Comparison of ENCODE assay signal across 1 cellular context in the genomic region with DNA sequence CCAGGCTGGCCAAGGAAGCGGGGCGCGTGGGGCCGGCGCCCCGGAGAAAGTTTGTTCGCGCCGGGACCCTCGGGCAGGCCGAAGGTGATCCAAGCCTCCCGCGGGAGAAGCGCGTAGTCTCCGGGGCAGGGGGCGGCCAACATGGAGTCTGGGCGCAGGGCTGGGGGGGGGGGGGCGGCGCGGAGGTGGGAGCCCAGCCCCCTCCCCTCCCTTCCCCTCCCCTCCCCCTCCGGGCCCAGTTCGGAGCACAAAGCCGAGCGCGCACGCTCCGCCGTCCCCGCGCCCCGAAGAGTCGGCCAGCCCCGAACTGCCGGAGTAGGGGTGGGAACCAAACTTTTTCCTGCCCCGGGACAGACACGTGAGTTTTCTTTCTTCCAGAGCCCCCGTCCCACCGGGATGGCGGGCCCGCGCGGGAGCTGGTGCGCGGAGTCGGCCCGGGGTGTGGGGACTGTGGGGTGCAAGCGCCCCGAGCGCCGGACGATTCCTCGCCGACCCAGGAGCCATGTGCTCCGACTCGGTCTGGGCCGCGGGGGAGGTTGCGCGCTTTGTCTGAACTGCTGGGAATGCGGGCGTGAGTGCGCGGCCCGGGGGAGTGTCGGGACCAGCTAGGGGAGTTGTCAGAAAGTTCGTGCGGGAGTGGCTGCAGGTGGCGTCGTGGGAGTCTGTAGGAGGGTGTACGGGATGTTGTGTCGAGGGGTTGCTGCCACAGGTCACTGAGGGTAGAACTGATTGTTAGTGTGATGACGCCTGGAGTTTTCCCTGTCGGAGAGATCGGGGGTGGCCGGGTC.
TF ChIP-seq lines count a peak whose summit lies in the region.

No MANE protein-coding gene starts in this region.

TF ChIP-seq in K562, 482 proteins besides CTCF, POLR2A, EP300 and RAD21 (continues in another document):
- TF ChIP-seq NFYB (IDR thresholded peaks at IDR 0.05; ENCODE audit: extremely low read depth, insufficient read length) (no peak), NRF1 (conservative IDR thresholded peaks at IDR 0.05 in 1 of 2, IDR thresholded peaks at IDR 0.05 in 1 of 2) (peak; percentile 48 to 60; a peak in 3 of 4 replicates), RBFOX2 (IDR thresholded peaks at IDR 0.05; ENCODE audit: low read depth, low read length) (peak; percentile 82), KDM5B (IDR thresholded peaks at IDR 0.05; ENCODE audit: insufficient replicate concordance, low read depth, low read length) (peak; percentile 42), CHD4 (IDR thresholded peaks at IDR 0.05; ENCODE audit: insufficient read depth, insufficient replicate concordance, low read depth, low read length, poor library complexity, severe bottlenecking) (peak; percentile 30), PHF8 (IDR thresholded peaks at IDR 0.05; ENCODE audit: borderline replicate concordance, low read length) (peak; percentile 41; the same call in 1 of the 2 replicates), KDM2B (CRISPR knock-in tag; IDR thresholded peaks at IDR 0.05) (peak; percentile 58; the same call in 1 of the 2 replicates), ATF1 (CRISPR knock-in tag; IDR thresholded peaks at IDR 0.05) (no peak), ATF1 (tag; IDR thresholded peaks at IDR 0.05) (peak; percentile 42; the same call in 1 of the 2 replicates), MYC (IDR thresholded peaks at IDR 0.05; ENCODE audit: low read depth, low read length) (peak; percentile 91), MYC (CRISPR knock-in tag; IDR thresholded peaks at IDR 0.05; ENCODE audit: borderline replicate concordance, low read depth) (peak; percentile 66; the same call in 1 of the 2 replicates), KLF16 (IDR thresholded peaks at IDR 0.05) (peak; percentile 73), TAF9B (IDR thresholded peaks at IDR 0.05; ENCODE audit: partially characterized antibody) (peak; percentile 37), ZNF584 (CRISPR knock-in tag; IDR thresholded peaks at IDR 0.05; ENCODE audit: low read depth) (no peak), NBN (IDR thresholded peaks at IDR 0.05; ENCODE audit: low read depth) (0 out of 2 replicates have a peak, but pooled peaks have one; percentile 55), FOXK1 (CRISPR knock-in tag; IDR thresholded peaks at IDR 0.05; ENCODE audit: borderline replicate concordance) (peak; percentile 61; the same call in 1 of the 2 replicates), NR4A1 (CRISPR knock-in tag; IDR thresholded peaks at IDR 0.05) (no peak), NR4A1 (tag; IDR thresholded peaks at IDR 0.05) (peak; percentile 49; the same call in 1 of the 2 replicates), NFIC (IDR thresholded peaks at IDR 0.05) (no peak), MTA3 (IDR thresholded peaks at IDR 0.05; ENCODE audit: borderline replicate concordance) (peak; percentile 20; the same call in 1 of the 2 replicates), PHF21A (IDR thresholded peaks at IDR 0.05; ENCODE audit: borderline replicate concordance, low read depth) (peak; percentile 76; the same call in 1 of the 2 replicates), HCFC1 (IDR thresholded peaks at IDR 0.05; ENCODE audit: low read depth, low read length) (0 out of 2 replicates have a peak, but pooled peaks have one; percentile 25), HDAC2 (IDR thresholded peaks at IDR 0.05) (no peak), CBFA2T2 (conservative IDR thresholded peaks at IDR 0.05) (0 out of 2 replicates have a peak, but pooled peaks have one; percentile 4)
- TF ChIP-seq, protein P1, sequence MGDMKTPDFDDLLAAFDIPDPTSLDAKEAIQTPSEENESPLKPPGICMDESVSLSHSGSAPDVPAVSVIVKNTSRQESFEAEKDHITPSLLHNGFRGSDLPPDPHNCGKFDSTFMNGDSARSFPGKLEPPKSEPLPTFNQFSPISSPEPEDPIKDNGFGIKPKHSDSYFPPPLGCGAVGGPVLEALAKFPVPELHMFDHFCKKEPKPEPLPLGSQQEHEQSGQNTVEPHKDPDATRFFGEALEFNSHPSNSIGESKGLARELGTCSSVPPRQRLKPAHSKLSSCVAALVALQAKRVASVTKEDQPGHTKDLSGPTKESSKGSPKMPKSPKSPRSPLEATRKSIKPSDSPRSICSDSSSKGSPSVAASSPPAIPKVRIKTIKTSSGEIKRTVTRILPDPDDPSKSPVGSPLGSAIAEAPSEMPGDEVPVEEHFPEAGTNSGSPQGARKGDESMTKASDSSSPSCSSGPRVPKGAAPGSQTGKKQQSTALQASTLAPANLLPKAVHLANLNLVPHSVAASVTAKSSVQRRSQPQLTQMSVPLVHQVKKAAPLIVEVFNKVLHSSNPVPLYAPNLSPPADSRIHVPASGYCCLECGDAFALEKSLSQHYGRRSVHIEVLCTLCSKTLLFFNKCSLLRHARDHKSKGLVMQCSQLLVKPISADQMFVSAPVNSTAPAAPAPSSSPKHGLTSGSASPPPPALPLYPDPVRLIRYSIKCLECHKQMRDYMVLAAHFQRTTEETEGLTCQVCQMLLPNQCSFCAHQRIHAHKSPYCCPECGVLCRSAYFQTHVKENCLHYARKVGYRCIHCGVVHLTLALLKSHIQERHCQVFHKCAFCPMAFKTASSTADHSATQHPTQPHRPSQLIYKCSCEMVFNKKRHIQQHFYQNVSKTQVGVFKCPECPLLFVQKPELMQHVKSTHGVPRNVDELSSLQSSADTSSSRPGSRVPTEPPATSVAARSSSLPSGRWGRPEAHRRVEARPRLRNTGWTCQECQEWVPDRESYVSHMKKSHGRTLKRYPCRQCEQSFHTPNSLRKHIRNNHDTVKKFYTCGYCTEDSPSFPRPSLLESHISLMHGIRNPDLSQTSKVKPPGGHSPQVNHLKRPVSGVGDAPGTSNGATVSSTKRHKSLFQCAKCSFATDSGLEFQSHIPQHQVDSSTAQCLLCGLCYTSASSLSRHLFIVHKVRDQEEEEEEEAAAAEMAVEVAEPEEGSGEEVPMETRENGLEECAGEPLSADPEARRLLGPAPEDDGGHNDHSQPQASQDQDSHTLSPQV (IDR thresholded peaks at IDR 0.05) = peak; percentile 89
- TF ChIP-seq, protein P2, sequence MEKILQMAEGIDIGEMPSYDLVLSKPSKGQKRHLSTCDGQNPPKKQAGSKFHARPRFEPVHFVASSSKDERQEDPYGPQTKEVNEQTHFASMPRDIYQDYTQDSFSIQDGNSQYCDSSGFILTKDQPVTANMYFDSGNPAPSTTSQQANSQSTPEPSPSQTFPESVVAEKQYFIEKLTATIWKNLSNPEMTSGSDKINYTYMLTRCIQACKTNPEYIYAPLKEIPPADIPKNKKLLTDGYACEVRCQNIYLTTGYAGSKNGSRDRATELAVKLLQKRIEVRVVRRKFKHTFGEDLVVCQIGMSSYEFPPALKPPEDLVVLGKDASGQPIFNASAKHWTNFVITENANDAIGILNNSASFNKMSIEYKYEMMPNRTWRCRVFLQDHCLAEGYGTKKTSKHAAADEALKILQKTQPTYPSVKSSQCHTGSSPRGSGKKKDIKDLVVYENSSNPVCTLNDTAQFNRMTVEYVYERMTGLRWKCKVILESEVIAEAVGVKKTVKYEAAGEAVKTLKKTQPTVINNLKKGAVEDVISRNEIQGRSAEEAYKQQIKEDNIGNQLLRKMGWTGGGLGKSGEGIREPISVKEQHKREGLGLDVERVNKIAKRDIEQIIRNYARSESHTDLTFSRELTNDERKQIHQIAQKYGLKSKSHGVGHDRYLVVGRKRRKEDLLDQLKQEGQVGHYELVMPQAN (IDR thresholded peaks at IDR 0.05; ENCODE audit: borderline replicate concordance) = peak; percentile 67; the same call in 1 of the 2 replicates
- TF ChIP-seq, protein P3, sequence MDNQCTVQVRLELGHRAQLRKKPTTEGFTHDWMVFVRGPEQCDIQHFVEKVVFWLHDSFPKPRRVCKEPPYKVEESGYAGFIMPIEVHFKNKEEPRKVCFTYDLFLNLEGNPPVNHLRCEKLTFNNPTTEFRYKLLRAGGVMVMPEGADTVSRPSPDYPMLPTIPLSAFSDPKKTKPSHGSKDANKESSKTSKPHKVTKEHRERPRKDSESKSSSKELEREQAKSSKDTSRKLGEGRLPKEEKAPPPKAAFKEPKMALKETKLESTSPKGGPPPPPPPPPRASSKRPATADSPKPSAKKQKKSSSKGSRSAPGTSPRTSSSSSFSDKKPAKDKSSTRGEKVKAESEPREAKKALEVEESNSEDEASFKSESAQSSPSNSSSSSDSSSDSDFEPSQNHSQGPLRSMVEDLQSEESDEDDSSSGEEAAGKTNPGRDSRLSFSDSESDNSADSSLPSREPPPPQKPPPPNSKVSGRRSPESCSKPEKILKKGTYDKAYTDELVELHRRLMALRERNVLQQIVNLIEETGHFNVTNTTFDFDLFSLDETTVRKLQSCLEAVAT (IDR thresholded peaks at IDR 0.05) = peak in 1 of 2 experiments; percentile 54; a peak in 1 of 4 replicates
- TF ChIP-seq, protein P4, sequence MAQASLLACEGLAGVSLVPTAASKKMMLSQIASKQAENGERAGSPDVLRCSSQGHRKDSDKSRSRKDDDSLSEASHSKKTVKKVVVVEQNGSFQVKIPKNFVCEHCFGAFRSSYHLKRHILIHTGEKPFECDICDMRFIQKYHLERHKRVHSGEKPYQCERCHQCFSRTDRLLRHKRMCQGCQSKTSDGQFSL (CRISPR knock-in tag; IDR thresholded peaks at IDR 0.05) = no peak; the same call in 1 of the 2 replicates
- TF ChIP-seq, protein P4 (tag; IDR thresholded peaks at IDR 0.05) = peak in 1 of 2 experiments; percentile 58; a peak in 2 of 4 replicates
- TF ChIP-seq, protein P5, sequence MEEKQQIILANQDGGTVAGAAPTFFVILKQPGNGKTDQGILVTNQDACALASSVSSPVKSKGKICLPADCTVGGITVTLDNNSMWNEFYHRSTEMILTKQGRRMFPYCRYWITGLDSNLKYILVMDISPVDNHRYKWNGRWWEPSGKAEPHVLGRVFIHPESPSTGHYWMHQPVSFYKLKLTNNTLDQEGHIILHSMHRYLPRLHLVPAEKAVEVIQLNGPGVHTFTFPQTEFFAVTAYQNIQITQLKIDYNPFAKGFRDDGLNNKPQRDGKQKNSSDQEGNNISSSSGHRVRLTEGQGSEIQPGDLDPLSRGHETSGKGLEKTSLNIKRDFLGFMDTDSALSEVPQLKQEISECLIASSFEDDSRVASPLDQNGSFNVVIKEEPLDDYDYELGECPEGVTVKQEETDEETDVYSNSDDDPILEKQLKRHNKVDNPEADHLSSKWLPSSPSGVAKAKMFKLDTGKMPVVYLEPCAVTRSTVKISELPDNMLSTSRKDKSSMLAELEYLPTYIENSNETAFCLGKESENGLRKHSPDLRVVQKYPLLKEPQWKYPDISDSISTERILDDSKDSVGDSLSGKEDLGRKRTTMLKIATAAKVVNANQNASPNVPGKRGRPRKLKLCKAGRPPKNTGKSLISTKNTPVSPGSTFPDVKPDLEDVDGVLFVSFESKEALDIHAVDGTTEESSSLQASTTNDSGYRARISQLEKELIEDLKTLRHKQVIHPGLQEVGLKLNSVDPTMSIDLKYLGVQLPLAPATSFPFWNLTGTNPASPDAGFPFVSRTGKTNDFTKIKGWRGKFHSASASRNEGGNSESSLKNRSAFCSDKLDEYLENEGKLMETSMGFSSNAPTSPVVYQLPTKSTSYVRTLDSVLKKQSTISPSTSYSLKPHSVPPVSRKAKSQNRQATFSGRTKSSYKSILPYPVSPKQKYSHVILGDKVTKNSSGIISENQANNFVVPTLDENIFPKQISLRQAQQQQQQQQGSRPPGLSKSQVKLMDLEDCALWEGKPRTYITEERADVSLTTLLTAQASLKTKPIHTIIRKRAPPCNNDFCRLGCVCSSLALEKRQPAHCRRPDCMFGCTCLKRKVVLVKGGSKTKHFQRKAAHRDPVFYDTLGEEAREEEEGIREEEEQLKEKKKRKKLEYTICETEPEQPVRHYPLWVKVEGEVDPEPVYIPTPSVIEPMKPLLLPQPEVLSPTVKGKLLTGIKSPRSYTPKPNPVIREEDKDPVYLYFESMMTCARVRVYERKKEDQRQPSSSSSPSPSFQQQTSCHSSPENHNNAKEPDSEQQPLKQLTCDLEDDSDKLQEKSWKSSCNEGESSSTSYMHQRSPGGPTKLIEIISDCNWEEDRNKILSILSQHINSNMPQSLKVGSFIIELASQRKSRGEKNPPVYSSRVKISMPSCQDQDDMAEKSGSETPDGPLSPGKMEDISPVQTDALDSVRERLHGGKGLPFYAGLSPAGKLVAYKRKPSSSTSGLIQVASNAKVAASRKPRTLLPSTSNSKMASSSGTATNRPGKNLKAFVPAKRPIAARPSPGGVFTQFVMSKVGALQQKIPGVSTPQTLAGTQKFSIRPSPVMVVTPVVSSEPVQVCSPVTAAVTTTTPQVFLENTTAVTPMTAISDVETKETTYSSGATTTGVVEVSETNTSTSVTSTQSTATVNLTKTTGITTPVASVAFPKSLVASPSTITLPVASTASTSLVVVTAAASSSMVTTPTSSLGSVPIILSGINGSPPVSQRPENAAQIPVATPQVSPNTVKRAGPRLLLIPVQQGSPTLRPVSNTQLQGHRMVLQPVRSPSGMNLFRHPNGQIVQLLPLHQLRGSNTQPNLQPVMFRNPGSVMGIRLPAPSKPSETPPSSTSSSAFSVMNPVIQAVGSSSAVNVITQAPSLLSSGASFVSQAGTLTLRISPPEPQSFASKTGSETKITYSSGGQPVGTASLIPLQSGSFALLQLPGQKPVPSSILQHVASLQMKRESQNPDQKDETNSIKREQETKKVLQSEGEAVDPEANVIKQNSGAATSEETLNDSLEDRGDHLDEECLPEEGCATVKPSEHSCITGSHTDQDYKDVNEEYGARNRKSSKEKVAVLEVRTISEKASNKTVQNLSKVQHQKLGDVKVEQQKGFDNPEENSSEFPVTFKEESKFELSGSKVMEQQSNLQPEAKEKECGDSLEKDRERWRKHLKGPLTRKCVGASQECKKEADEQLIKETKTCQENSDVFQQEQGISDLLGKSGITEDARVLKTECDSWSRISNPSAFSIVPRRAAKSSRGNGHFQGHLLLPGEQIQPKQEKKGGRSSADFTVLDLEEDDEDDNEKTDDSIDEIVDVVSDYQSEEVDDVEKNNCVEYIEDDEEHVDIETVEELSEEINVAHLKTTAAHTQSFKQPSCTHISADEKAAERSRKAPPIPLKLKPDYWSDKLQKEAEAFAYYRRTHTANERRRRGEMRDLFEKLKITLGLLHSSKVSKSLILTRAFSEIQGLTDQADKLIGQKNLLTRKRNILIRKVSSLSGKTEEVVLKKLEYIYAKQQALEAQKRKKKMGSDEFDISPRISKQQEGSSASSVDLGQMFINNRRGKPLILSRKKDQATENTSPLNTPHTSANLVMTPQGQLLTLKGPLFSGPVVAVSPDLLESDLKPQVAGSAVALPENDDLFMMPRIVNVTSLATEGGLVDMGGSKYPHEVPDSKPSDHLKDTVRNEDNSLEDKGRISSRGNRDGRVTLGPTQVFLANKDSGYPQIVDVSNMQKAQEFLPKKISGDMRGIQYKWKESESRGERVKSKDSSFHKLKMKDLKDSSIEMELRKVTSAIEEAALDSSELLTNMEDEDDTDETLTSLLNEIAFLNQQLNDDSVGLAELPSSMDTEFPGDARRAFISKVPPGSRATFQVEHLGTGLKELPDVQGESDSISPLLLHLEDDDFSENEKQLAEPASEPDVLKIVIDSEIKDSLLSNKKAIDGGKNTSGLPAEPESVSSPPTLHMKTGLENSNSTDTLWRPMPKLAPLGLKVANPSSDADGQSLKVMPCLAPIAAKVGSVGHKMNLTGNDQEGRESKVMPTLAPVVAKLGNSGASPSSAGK (IDR thresholded peaks at IDR 0.05) = peak; percentile 98
- TF ChIP-seq, protein P6, sequence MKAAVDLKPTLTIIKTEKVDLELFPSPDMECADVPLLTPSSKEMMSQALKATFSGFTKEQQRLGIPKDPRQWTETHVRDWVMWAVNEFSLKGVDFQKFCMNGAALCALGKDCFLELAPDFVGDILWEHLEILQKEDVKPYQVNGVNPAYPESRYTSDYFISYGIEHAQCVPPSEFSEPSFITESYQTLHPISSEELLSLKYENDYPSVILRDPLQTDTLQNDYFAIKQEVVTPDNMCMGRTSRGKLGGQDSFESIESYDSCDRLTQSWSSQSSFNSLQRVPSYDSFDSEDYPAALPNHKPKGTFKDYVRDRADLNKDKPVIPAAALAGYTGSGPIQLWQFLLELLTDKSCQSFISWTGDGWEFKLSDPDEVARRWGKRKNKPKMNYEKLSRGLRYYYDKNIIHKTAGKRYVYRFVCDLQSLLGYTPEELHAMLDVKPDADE (conservative IDR thresholded peaks at IDR 0.05; ENCODE audit: control insufficient read depth, low read depth, low read length) = 0 out of 2 replicates have a peak, but pooled peaks have one; percentile 42
